In genomic region chr7:2257651-2258050, GRCh38 we compare ENCODE assay signal across 1 cellular context.
TF ChIP-seq lines count a peak whose summit lies in the region.

No MANE protein-coding gene starts in this region.

TF ChIP-seq in H1, 55 proteins besides CTCF, POLR2A, EP300 and RAD21:
- TF ChIP-seq CBX8 (IDR thresholded peaks at IDR 0.05; ENCODE audit: borderline replicate concordance, low read depth, low read length) = no peak
- TF ChIP-seq ASH2L (IDR thresholded peaks at IDR 0.05; ENCODE audit: low read length) = no peak
- no peak for TF ChIP-seq GABPA (IDR thresholded peaks at IDR 0.05; ENCODE audit: borderline replicate concordance, insufficient read depth, low read length)
- TF ChIP-seq SP2 (IDR thresholded peaks at IDR 0.05; ENCODE audit: low read length) = no peak
- no peak for TF ChIP-seq MAX (IDR thresholded peaks at IDR 0.05)
- no peak for TF ChIP-seq YY1 (IDR thresholded peaks at IDR 0.05; ENCODE audit: low read depth, low read length)
- TF ChIP-seq FOSL1 (IDR thresholded peaks at IDR 0.05; ENCODE audit: insufficient read depth, low read depth, low read length) = no peak
